1 cellular context compared by ENCODE assay signal in the genomic region with DNA sequence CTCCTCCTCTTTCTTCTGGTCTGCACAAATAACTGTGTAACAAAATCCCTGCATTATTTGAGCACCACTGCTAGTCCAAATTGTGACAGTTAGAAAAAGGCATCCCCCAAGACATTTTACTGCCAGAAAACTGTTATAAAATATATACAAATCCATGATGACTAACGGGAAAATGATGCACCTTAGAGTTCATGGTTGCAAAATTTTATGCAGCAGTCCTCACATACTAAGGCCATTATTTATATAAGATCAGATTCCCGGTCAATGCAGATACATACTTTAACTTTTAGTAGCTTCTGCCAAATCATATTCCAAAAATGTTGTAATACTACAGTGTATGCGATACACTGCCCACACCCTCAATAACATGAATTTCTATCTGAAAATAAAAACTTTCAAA.
TF ChIP-seq lines count a peak whose summit lies in the region.

No MANE protein-coding gene starts in this region.

TF ChIP-seq in IMR-90, 13 proteins besides CTCF, POLR2A, EP300 and RAD21 (continued from another document):
- TF ChIP-seq, protein P1, sequence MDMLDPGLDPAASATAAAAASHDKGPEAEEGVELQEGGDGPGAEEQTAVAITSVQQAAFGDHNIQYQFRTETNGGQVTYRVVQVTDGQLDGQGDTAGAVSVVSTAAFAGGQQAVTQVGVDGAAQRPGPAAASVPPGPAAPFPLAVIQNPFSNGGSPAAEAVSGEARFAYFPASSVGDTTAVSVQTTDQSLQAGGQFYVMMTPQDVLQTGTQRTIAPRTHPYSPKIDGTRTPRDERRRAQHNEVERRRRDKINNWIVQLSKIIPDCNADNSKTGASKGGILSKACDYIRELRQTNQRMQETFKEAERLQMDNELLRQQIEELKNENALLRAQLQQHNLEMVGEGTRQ (IDR thresholded peaks at IDR 0.05; ENCODE audit: low read depth, low read length), result no peak
- TF ChIP-seq MXI1 (IDR thresholded peaks at IDR 0.05; ENCODE audit: borderline replicate concordance, low read depth, low read length) (no peak), FOS (IDR thresholded peaks at IDR 0.05; ENCODE audit: low read depth, low read length) (peak; percentile 83), BHLHE40 (IDR thresholded peaks at IDR 0.05; ENCODE audit: low read depth, low read length) (peak; percentile 46)
